In genomic region chr2:43559391-43560230, GRCh38 we compare ENCODE assay signal across 10 cellular contexts. TPM values are rescaled to one million over a fixed set of nuclear protein-coding genes. Genes with fewer than 3 reads are reported as not detected.
A peak's percentile ranks its signal among the peaks of the same experiment; 100 is the strongest.
DNase-seq lines count a peak whose midpoint lies in the region; ATAC-seq lines count a peak whose summit lies in the region.
"Had no signal": no experiment of that assay in that cellular context is flagged by ENCODE, and none has a peak within 500 bp of the region (broad histone marks: within the 10 kb centered on the region; RNA-seq: fewer than 3 reads in every experiment).

No MANE protein-coding gene starts in this region.

- peak overlapping the region; percentile 56 for H3K27ac Mint-ChIP-seq in activated naive CD8-positive, alpha-beta T cell

- no peaks in the 10 kb centered on the region for H3K9me2 ChIP-seq in GM23248 (ENCODE audit: insufficient read depth)

- H3K27me3 ChIP-seq in GM23248 (replicated peaks; ENCODE audit: insufficient read depth), result no peaks in the 10 kb centered on the region
- H3K27me3 ChIP-seq: right atrium auricular region had no signal

- H3K4me1 ChIP-seq in GM23248 (ENCODE audit: insufficient read depth), result no peaks in the 10 kb centered on the region
- H3K4me1 ChIP-seq: right atrium auricular region had no signal

- H4K20me1 ChIP-seq in GM23248 (ENCODE audit: insufficient read depth), result no peaks in the 10 kb centered on the region

- H3K4me3 Mint-ChIP-seq in activated naive CD8-positive, alpha-beta T cell, result no peak overlapping the region

- H3K27ac ChIP-seq in GM23248, result no peak overlapping the region
- H3K27ac ChIP-seq: right atrium auricular region had no signal

- H3K4me1 Mint-ChIP-seq in activated naive CD8-positive, alpha-beta T cell (ENCODE audit: low read depth), result peaks cover 20% of the 10 kb centered on the region

- H3K27me3 Mint-ChIP-seq in activated naive CD8-positive, alpha-beta T cell, result no peaks in the 10 kb centered on the region

- no peak overlapping the region for H3K4me2 ChIP-seq in GM23248 (ENCODE audit: unreplicated experiment)

- in situ Hi-C loops in GM23248 (cut with MboI), result no loop called here

- H3K9me3 ChIP-seq in GM23248 (ENCODE audit: low read depth), result no peaks in the 10 kb centered on the region
- H3K9me3 ChIP-seq: right atrium auricular region had no signal

- H3K79me2 ChIP-seq in GM23248 (ENCODE audit: insufficient read depth), result no peaks in the 10 kb centered on the region

- ATAC-seq in GM18858 (IDR thresholded peaks at IDR 0.05; ENCODE audit: unreplicated experiment), result peak; percentile 85
- peak; percentile 74 for ATAC-seq in GM21423 (IDR thresholded peaks at IDR 0.05; ENCODE audit: unreplicated experiment)
- peak; percentile 78 for ATAC-seq in HG03108 (IDR thresholded peaks at IDR 0.05; ENCODE audit: unreplicated experiment)
- ATAC-seq: left ventricle myocardium superior had no signal

- H3K36me3 Mint-ChIP-seq in activated naive CD8-positive, alpha-beta T cell, result peaks cover 20% of the 10 kb centered on the region

- 96 to 98% methylated on average over 4 of the region's 4 CpGs for WGBS in GM23248 (ENCODE audit: low coverage in 1 of 2, low lambda C conversion rate in 2 of 2, missing lambda C conversion rate in 2 of 2), 2 experiments

- DNase-seq in islet precursor cell (no peak), SW480 (ENCODE audit: low spot score) (no peak), GM23248 (no peak), glomerular visceral epithelial cell (ENCODE audit: extremely low spot score) (no peak)
- DNase-seq: left ventricle myocardium superior had no signal

- H3K9me3 Mint-ChIP-seq in activated naive CD8-positive, alpha-beta T cell (ENCODE audit: low read depth), result no peaks in the 10 kb centered on the region

- H3K36me3 ChIP-seq in GM23248 (ENCODE audit: low read depth), result peaks cover 11% of the 10 kb centered on the region; the same call in 1 of the 2 replicates

- no peaks in the 10 kb centered on the region for H3F3A ChIP-seq in GM23248 (ENCODE audit: insufficient read depth)

- no peak overlapping the region for H2AFZ ChIP-seq in GM23248

- no peak overlapping the region for H3K4me3 ChIP-seq in GM23248
- H3K4me3 ChIP-seq: right atrium auricular region had no signal

- H3K9ac ChIP-seq in GM23248, result no peak overlapping the region

RNA-seq across cellular contexts. Expression of gene THADA, which starts 36.2 kb away (rescaled TPM):
- total RNA-seq in GM23248 (2014; rRNA removed; shearing (Covaris generic)), result 15.2 and 15.8 TPM in 2 replicates
- 11.0 and 14.1 TPM in 2 replicates for polyA plus RNA-seq in GM23248 (2016; fragmentation: Nextera tagmentation; extraction: Ambion mirVana)
